27 cellular contexts compared by ENCODE assay signal in genomic region chr4:92812652-92813051, GRCh38.
"Had no signal": no experiment of that assay in that cellular context is flagged by ENCODE, and none has a peak within 500 bp of the region (broad histone marks: within the 10 kb centered on the region; RNA-seq: fewer than 3 reads in every experiment).

No MANE protein-coding gene starts in this region.

- H2AFZ ChIP-seq: neural progenitor cell, parathyroid adenoma had no signal

- H3K4me3 ChIP-seq: neural progenitor cell, ovary, pancreas, prostate gland, psoas muscle, right atrium auricular region, right lobe of liver, sigmoid colon, skin epidermis, smooth muscle cell, spleen had no signal

- H3K9me3 ChIP-seq: neutrophil, ovary, pancreas, prostate gland, psoas muscle, right atrium auricular region, right lobe of liver, sigmoid colon, spleen had no signal

- H3K79me2 ChIP-seq: parathyroid adenoma had no signal

- H3K36me3 ChIP-seq: neural progenitor cell, neutrophil, ovary, pancreas, prostate gland, right atrium auricular region, right lobe of liver, sigmoid colon, spleen had no signal

- DNase-seq: naive thymus-derived CD4-positive, alpha-beta T cell; naive thymus-derived CD8-positive, alpha-beta T cell; natural killer cell; nephron progenitor cell; nucleus accumbens; occipital lobe; ovary; pancreas; posterior cingulate gyrus; psoas muscle; retina; right cardiac atrium; right lobe of liver; sigmoid colon; small intestine; spleen; stimulated activated CD4-positive, alpha-beta T cell treated with anti-CD3 and anti-CD28 coated beads, Interleukin-12 subunit alpha, Interleukin-12 subunit beta, amount 100 ng/mL, for 4 hours; stimulated activated CD4-positive, alpha-beta T cell treated with anti-CD3 and anti-CD28 coated beads, Interleukin-15, amount 100 ng/mL, for 24 hours; stimulated activated CD4-positive, alpha-beta T cell treated with anti-CD3 and anti-CD28 coated beads, Interleukin-1b, Interleukin-23, amount 100 ng/mL, for 48 hours; stimulated activated CD4-positive, alpha-beta T cell treated with anti-CD3 and anti-CD28 coated beads, Interleukin-2, amount 100 ng/mL, for 24 hours had no signal

- H3K27ac ChIP-seq: neural progenitor cell, neutrophil, ovary, pancreas, parathyroid adenoma, prostate gland, psoas muscle, right atrium auricular region, right lobe of liver, sigmoid colon, skin epidermis, spleen had no signal

- H3K9ac ChIP-seq: neural progenitor cell, parathyroid adenoma had no signal

- H3K27me3 ChIP-seq: neural progenitor cell, neutrophil, ovary, pancreas, right atrium auricular region, right lobe of liver, sigmoid colon, spleen had no signal

- H3K4me2 ChIP-seq: neural progenitor cell, smooth muscle cell had no signal
